13 cellular contexts compared by ENCODE assay signal in the genomic region with DNA sequence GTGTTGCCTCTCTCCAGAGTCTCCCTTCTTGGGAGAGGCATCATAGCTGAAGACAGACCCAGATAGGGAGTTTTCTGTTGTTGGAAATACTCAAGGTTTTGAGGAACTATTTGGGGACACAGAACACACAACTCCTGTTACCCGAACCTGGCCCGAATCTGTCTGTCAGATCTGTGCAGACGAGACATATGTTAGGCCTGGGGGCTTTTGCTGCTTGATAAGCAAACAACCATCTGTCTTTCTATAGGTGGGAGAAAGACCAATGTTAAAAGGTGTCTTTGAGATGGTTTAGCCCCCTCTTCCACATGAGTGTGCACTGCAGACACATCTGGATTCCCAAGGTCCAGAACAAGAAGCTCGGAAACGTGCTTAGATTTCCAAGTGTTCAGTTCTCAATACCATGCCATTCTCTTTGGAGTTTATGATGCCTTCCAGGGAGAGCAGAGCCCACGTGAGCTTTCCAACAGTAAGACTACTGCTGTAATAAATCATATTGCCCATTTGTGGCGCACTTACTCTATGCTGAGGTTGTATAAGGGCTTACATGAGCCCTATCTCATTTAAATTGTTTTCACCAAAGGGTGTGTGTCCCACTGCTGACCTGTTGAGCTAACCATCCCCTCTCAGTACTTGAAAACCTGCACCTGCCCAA. TPM values are rescaled to one million over a fixed set of nuclear protein-coding genes. Genes with fewer than 3 reads are reported as not detected.
DNase-seq lines count a peak whose midpoint lies in the region; ATAC-seq, FAIRE-seq and TF ChIP-seq lines count a peak whose summit lies in the region.
"Had no signal": no experiment of that assay in that cellular context is flagged by ENCODE, and none has a peak within 500 bp of the region (broad histone marks: within the 10 kb centered on the region; RNA-seq: fewer than 3 reads in every experiment).

No MANE protein-coding gene starts in this region.

- no peaks in the 10 kb centered on the region for H3K9me3 Mint-ChIP-seq in activated CD4-positive, alpha-beta T cell treated with anti-CD3 and anti-CD28 coated beads, Interleukin-2, amount 10 ng/mL, durations not matched to agents 24 days and 14 days
- no peaks in the 10 kb centered on the region for H3K9me3 Mint-ChIP-seq in activated CD4-positive, alpha-beta T cell treated with anti-CD3 and anti-CD28 coated beads for 36 hours (ENCODE audit: low read depth)
- H3K9me3 Mint-ChIP-seq in chondrocyte (ENCODE audit: low read depth) = no peaks in the 10 kb centered on the region
- H3K9me3 Mint-ChIP-seq: activated naive CD8-positive, alpha-beta T cell treated with anti-CD3 and anti-CD28 coated beads, Interleukin-2, amount 50 U/mL, for 24 hours had no signal

- TF ChIP-seq CTCF in chondrocyte (IDR thresholded peaks at IDR 0.05) = peak; percentile 15

- no peak overlapping the region for H2AFZ ChIP-seq in Karpas-422 (ENCODE audit: low read length)

- no peak for ATAC-seq in activated CD4-positive, alpha-beta T cell treated with anti-CD3 and anti-CD28 coated beads for 36 hours
- ATAC-seq in T-helper 17 cell = no peak
- ATAC-seq: activated naive CD8-positive, alpha-beta T cell treated with anti-CD3 and anti-CD28 coated beads, Interleukin-2, amount 50 U/mL, for 24 hours had no signal

- no peak overlapping the region for H3K27ac Mint-ChIP-seq in activated CD4-positive, alpha-beta T cell treated with anti-CD3 and anti-CD28 coated beads, Interleukin-2, amount 10 ng/mL, durations not matched to agents 24 days and 14 days
- H3K27ac Mint-ChIP-seq in activated CD4-positive, alpha-beta T cell treated with anti-CD3 and anti-CD28 coated beads for 36 hours = no peak overlapping the region
- H3K27ac Mint-ChIP-seq in chondrocyte (ENCODE audit: unreplicated experiment) (peak overlapping the region; percentile 81), T-helper 17 cell (no peak overlapping the region)
- H3K27ac Mint-ChIP-seq: activated naive CD8-positive, alpha-beta T cell treated with anti-CD3 and anti-CD28 coated beads, Interleukin-2, amount 50 U/mL, for 24 hours had no signal

- CTCF ChIA-PET in activated CD4-positive, alpha-beta T cell treated with anti-CD3 and anti-CD28 coated beads for 36 hours (lab: Charles Lee) = interaction anchor here (1.2 to 1.8 kb wide), 4 partner anchors 9 to 166 kb away, joined by 3 to 8 read pairs (median 4); no protein-coding TSS in a partner anchor

- no peak overlapping the region for H3K4me3 Mint-ChIP-seq in activated CD4-positive, alpha-beta T cell treated with anti-CD3 and anti-CD28 coated beads, Interleukin-2, amount 10 ng/mL, durations not matched to agents 24 days and 14 days
- H3K4me3 Mint-ChIP-seq in activated CD4-positive, alpha-beta T cell treated with anti-CD3 and anti-CD28 coated beads for 36 hours = no peak overlapping the region
- H3K4me3 Mint-ChIP-seq in chondrocyte (ENCODE audit: unreplicated experiment) (no peak overlapping the region), T-helper 17 cell (no peak overlapping the region)
- H3K4me3 Mint-ChIP-seq: activated naive CD8-positive, alpha-beta T cell treated with anti-CD3 and anti-CD28 coated beads, Interleukin-2, amount 50 U/mL, for 24 hours had no signal

- WGBS in small intestine, 3 donors = 77 to 87% (median 85%) methylated on average over 7 of the region's 7 CpGs

- FAIRE-seq in small intestine (lab: Jason Lieb, UNC) = no peak

- no peaks in the 10 kb centered on the region for H4K20me1 ChIP-seq in Karpas-422 (ENCODE audit: insufficient read depth, low read depth, low read length)

- H3K4me2 ChIP-seq in Karpas-422 (ENCODE audit: low read depth, low read length, poor library complexity, severe bottlenecking) = no peak overlapping the region

- H3K9me3 ChIP-seq in Karpas-422 (ENCODE audit: low read length) (no peaks in the 10 kb centered on the region), subcutaneous abdominal adipose tissue (ENCODE audit: control insufficient read depth in 5 of 5, low read length in 5 of 5) (no peaks in the 10 kb centered on the region), T-helper 17 cell (ENCODE audit: control insufficient read depth, low read length, poor library complexity, severe bottlenecking) (no peaks in the 10 kb centered on the region), small intestine (ENCODE audit: control insufficient read depth, low read depth) (no peaks in the 10 kb centered on the region)

- H3K27me3 ChIP-seq in Karpas-422 (ENCODE audit: low read length) (no peaks in the 10 kb centered on the region), subcutaneous abdominal adipose tissue (ENCODE audit: control insufficient read depth in 5 of 5, insufficient read depth in 4 of 5, low read length in 5 of 5) (no peaks in the 10 kb centered on the region), small intestine (ENCODE audit: control insufficient read depth in 2 of 2, insufficient read depth in 2 of 2, low read length in 2 of 2) (no peaks in the 10 kb centered on the region)

- POLR2A ChIA-PET in activated CD4-positive, alpha-beta T cell treated with anti-CD3 and anti-CD28 coated beads for 36 hours (lab: Charles Lee) = interaction anchor here (0.6 kb wide), 1 partner anchor 77 kb away, joined by 3 read pairs; no protein-coding TSS in a partner anchor

- H3K36me3 ChIP-seq in Karpas-422 (ENCODE audit: insufficient read depth, low read length) (no peaks in the 10 kb centered on the region), subcutaneous abdominal adipose tissue (ENCODE audit: control insufficient read depth in 5 of 5, insufficient read depth in 5 of 5, low read length in 5 of 5) (no peaks in the 10 kb centered on the region), small intestine (ENCODE audit: control insufficient read depth in 2 of 2, insufficient read depth in 2 of 2, low read length in 2 of 2) (no peaks in the 10 kb centered on the region)

- intact Hi-C loops in activated CD4-positive, alpha-beta T cell treated with anti-CD3 and anti-CD28 coated beads, Interleukin-2, amount 10 ng/mL, durations not matched to agents 24 days and 14 days (cut with micrococcal nuclease) = no loop called here
- intact Hi-C loops in activated CD4-positive, alpha-beta T cell treated with anti-CD3 and anti-CD28 coated beads for 36 hours (cut with DNase I, micrococcal nuclease) = no loop called here

- H3K9ac ChIP-seq in Karpas-422 (ENCODE audit: low read length) (no peak overlapping the region), subcutaneous abdominal adipose tissue (ENCODE audit: low read length in 5 of 5) (no peak overlapping the region)

- no peaks in the 10 kb centered on the region for H3K9me2 ChIP-seq in Karpas-422 (replicated peaks; ENCODE audit: insufficient read depth, low read length)

- H3K79me2 ChIP-seq in Karpas-422 (ENCODE audit: low read length) = peaks cover 11% of the 10 kb centered on the region

- H3K4me1 ChIP-seq in Karpas-422 (ENCODE audit: low read length) (peaks cover 24% of the 10 kb centered on the region), subcutaneous abdominal adipose tissue (ENCODE audit: control insufficient read depth in 5 of 5, insufficient read depth in 5 of 5, low read length in 5 of 5) (peaks cover 0 to 40% (median 28%) of the 10 kb centered on the region in 5 donors), small intestine (ENCODE audit: control insufficient read depth in 2 of 2, insufficient read depth in 1 of 2, low read depth in 1 of 2, low read length in 1 of 2) (no peaks in the 10 kb centered on the region)

- peaks cover 2% of the 10 kb centered on the region for H3K27me3 Mint-ChIP-seq in activated CD4-positive, alpha-beta T cell treated with anti-CD3 and anti-CD28 coated beads, Interleukin-2, amount 10 ng/mL, durations not matched to agents 24 days and 14 days
- no peaks in the 10 kb centered on the region for H3K27me3 Mint-ChIP-seq in activated CD4-positive, alpha-beta T cell treated with anti-CD3 and anti-CD28 coated beads for 36 hours
- H3K27me3 Mint-ChIP-seq in chondrocyte (ENCODE audit: low read depth) = no peaks in the 10 kb centered on the region
- H3K27me3 Mint-ChIP-seq in T-helper 17 cell = peaks cover 10% of the 10 kb centered on the region
- H3K27me3 Mint-ChIP-seq: activated naive CD8-positive, alpha-beta T cell treated with anti-CD3 and anti-CD28 coated beads, Interleukin-2, amount 50 U/mL, for 24 hours had no signal

- DNase-seq in activated CD4-positive, alpha-beta T cell treated with anti-CD3 and anti-CD28 coated beads, Interleukin-2, amount 10 ng/mL, durations not matched to agents 24 days and 14 days = peak; percentile 74
- DNase-seq in activated CD4-positive, alpha-beta T cell treated with anti-CD3 and anti-CD28 coated beads for 36 hours = no peak
- DNase-seq in Karpas-422 (peak; percentile 75), chondrocyte (ENCODE audit: low spot score) (no peak), T-helper 17 cell (no peak), small intestine (no peak), NCI-H345 (lab: John Stamatoyannopoulos, UW) (no peak)
- DNase-seq: activated naive CD8-positive, alpha-beta T cell treated with anti-CD3 and anti-CD28 coated beads, Interleukin-2, amount 50 U/mL, for 24 hours; DMS79 treated with DMSO at 0.1 percent for 48 hours had no signal

- H3K4me3 ChIP-seq in Karpas-422 (ENCODE audit: low read length) (no peak overlapping the region), subcutaneous abdominal adipose tissue (ENCODE audit: low read depth in 1 of 5, low read length in 5 of 5) (no peak overlapping the region), small intestine (ENCODE audit: low read depth in 1 of 2, low read length in 2 of 2) (no peak overlapping the region)
- H3K4me3 ChIP-seq: coronary artery, skin epidermis had no signal

- peaks cover 11% of the 10 kb centered on the region for H3K36me3 Mint-ChIP-seq in activated CD4-positive, alpha-beta T cell treated with anti-CD3 and anti-CD28 coated beads, Interleukin-2, amount 10 ng/mL, durations not matched to agents 24 days and 14 days (ENCODE audit: low read depth)
- H3K36me3 Mint-ChIP-seq in activated CD4-positive, alpha-beta T cell treated with anti-CD3 and anti-CD28 coated beads for 36 hours (ENCODE audit: low read depth) = peaks cover 12% of the 10 kb centered on the region
- H3K36me3 Mint-ChIP-seq in chondrocyte (ENCODE audit: low read depth) (no peaks in the 10 kb centered on the region), T-helper 17 cell (ENCODE audit: low read depth) (peaks cover 5% of the 10 kb centered on the region)

- peaks cover 11% of the 10 kb centered on the region for H3K4me1 Mint-ChIP-seq in activated CD4-positive, alpha-beta T cell treated with anti-CD3 and anti-CD28 coated beads, Interleukin-2, amount 10 ng/mL, durations not matched to agents 24 days and 14 days
- peaks cover 2% of the 10 kb centered on the region for H3K4me1 Mint-ChIP-seq in activated CD4-positive, alpha-beta T cell treated with anti-CD3 and anti-CD28 coated beads for 36 hours
- peaks cover 34% of the 10 kb centered on the region for H3K4me1 Mint-ChIP-seq in chondrocyte (ENCODE audit: low read depth)
- H3K4me1 Mint-ChIP-seq in T-helper 17 cell = peaks cover 16% of the 10 kb centered on the region

- H3K27ac ChIP-seq in Karpas-422 (ENCODE audit: low read length) = no peak overlapping the region
- H3K27ac ChIP-seq in subcutaneous abdominal adipose tissue (ENCODE audit: low read depth, low read length) = peak overlapping the region; percentile 27
- no peak overlapping the region for H3K27ac ChIP-seq in small intestine (ENCODE audit: low read depth in 1 of 2, low read length in 1 of 2)
- H3K27ac ChIP-seq: HL-60, skin epidermis had no signal

RNA-seq across cellular contexts. Expression of a gene that starts 3.8 kb away (rescaled TPM):
- total RNA-seq in activated CD4-positive, alpha-beta T cell treated with anti-CD3 and anti-CD28 coated beads, Interleukin-2, amount 10 ng/mL, durations not matched to agents 24 days and 14 days = 106 and 110 TPM in 2 replicates
- 100 to 1,000 TPM; 101 to 110 TPM for total RNA-seq in activated CD4-positive, alpha-beta T cell treated with anti-CD3 and anti-CD28 coated beads for 36 hours
- total RNA-seq in Karpas-422 (2014; rRNA removed; shearing (Covaris generic); ENCODE audit: low replicate concordance) = 58.3 and 71.9 TPM in 2 replicates
- total RNA-seq in chondrocyte (44.5 to 58.1 TPM (median 50.4 TPM) in 3 replicates), T-helper 17 cell (100 to 1,000 TPM; 161 to 167 TPM)
- 10 to 100 TPM; 17.3 to 39.8 (median 29.9) TPM for polyA plus RNA-seq in small intestine

RNA-seq across cellular contexts. Expression of a gene that starts 45.3 kb away (rescaled TPM):
- total RNA-seq in activated CD4-positive, alpha-beta T cell treated with anti-CD3 and anti-CD28 coated beads, Interleukin-2, amount 10 ng/mL, durations not matched to agents 24 days and 14 days = 22.3 and 23.1 TPM in 2 replicates
- 10 to 100 TPM; 13.6 to 15.2 TPM for total RNA-seq in activated CD4-positive, alpha-beta T cell treated with anti-CD3 and anti-CD28 coated beads for 36 hours
- 16.8 and 30.5 TPM in 2 replicates for total RNA-seq in Karpas-422 (2014; rRNA removed; shearing (Covaris generic); ENCODE audit: low replicate concordance)
- 10.2 to 32.8 TPM (median 31.3 TPM) in 3 replicates for total RNA-seq in chondrocyte
- total RNA-seq in T-helper 17 cell = 10 to 100 TPM; 59.2 to 64.8 TPM
- polyA plus RNA-seq in small intestine = 10 to 100 TPM; 16.5 to 29.7 (median 22.9) TPM

Comparison
In these comparisons a context has a peak if more than half of its experiments do, and no peak if none do; other contexts are left out.
1. DNase-seq: peak in activated CD4-positive, alpha-beta T cell treated with anti-CD3 and anti-CD28 coated beads, Interleukin-2, amount 10 ng/mL, durations not matched to agents 24 days and 14 days (single experiment) and Karpas-422 (single experiment); none in activated CD4-positive, alpha-beta T cell treated with anti-CD3 and anti-CD28 coated beads for 36 hours (single experiment), chondrocyte (single experiment), T-helper 17 cell (0 of 3), small intestine (single experiment) and NCI-H345 (single experiment).